In genomic region chr13:110302154-110302553, GRCh38 we compare ENCODE assay signal across 19 cellular contexts. TPM values are rescaled to one million over a fixed set of nuclear protein-coding genes. Genes with fewer than 3 reads are reported as not detected.
DNase-seq lines count a peak whose midpoint lies in the region; ATAC-seq and TF ChIP-seq lines count a peak whose summit lies in the region.
"Had no signal": no experiment of that assay in that cellular context is flagged by ENCODE, and none has a peak within 500 bp of the region (broad histone marks: within the 10 kb centered on the region; RNA-seq: fewer than 3 reads in every experiment).

No MANE protein-coding gene starts in this region.

- H3K4me3 ChIP-seq in heart left ventricle (peak overlapping the region in 5 of 12 donors; percentile 3 to 17 (median 4)), hepatocyte (no peak overlapping the region), trophoblast cell (ENCODE audit: low read depth, low read length) (no peak overlapping the region)
- H3K4me3 ChIP-seq: pancreas, PC-9 had no signal

- peaks cover 40% of the 10 kb centered on the region for H3K27me3 Mint-ChIP-seq in type B pancreatic cell
- peaks cover 47% of the 10 kb centered on the region for H3K27me3 Mint-ChIP-seq in activated T-helper 1 cell treated with anti-CD3 and anti-CD28 coated beads, Interleukin-12 subunit alpha, Interleukin-12 subunit beta, Interleukin-2, Interleukin-4 antibody, amounts not matched to agents 30 ng/mL and 10 ng/mL and 1 ng/mL, durations not matched to agents 14 hours and 24 hours and 36 hours (ENCODE audit: insufficient read depth)

- H3K27ac ChIP-seq in heart left ventricle = peak overlapping the region in 11 of 12 donors; percentile 40 to 99 (median 62)
- H3K27ac ChIP-seq in hepatocyte = peak overlapping the region; percentile 62
- H3K27ac ChIP-seq in trophoblast cell (ENCODE audit: low read depth, low read length) = no peak overlapping the region
- H3K27ac ChIP-seq: pancreas, PC-9 had no signal

- H2AFZ ChIP-seq in hepatocyte = no peak overlapping the region
- no peak overlapping the region for H2AFZ ChIP-seq in trophoblast cell (ENCODE audit: insufficient read depth, low read length, poor library complexity)
- H2AFZ ChIP-seq: PC-9 had no signal

- no peak overlapping the region for H2BK5ac ChIP-seq in trophoblast cell (ENCODE audit: low read depth, low read length, poor library complexity)

- 67 to 76% (median 71%) methylated on average over 7 of the region's 7 CpGs for WGBS in heart left ventricle, 4 donors
- 86% methylated on average over 7 of the region's 7 CpGs for WGBS in hepatocyte (ENCODE audit: low lambda C conversion rate, missing lambda C conversion rate)
- no CpG with 5 or more reads among the region's 7 CpGs for WGBS in trophoblast cell (ENCODE audit: extremely low coverage, insufficient coverage, insufficient read length)

- H3K9me3 ChIP-seq in heart left ventricle = no peaks in the 10 kb centered on the region
- no peaks in the 10 kb centered on the region for H3K9me3 ChIP-seq in hepatocyte (ENCODE audit: low read depth)
- H3K9me3 ChIP-seq in trophoblast cell (ENCODE audit: insufficient read depth, low read depth, low read length) = no peaks in the 10 kb centered on the region
- H3K9me3 ChIP-seq: pancreas had no signal

- H2BK120ac ChIP-seq in trophoblast cell (ENCODE audit: insufficient read depth, low read length, poor library complexity) = no peak overlapping the region

- H4K91ac ChIP-seq in trophoblast cell (ENCODE audit: low read depth, low read length) = no peak overlapping the region

- H3K4me1 Mint-ChIP-seq in type B pancreatic cell (ENCODE audit: unreplicated experiment) = peaks cover 30% of the 10 kb centered on the region
- peaks cover 15% of the 10 kb centered on the region for H3K4me1 Mint-ChIP-seq in activated T-helper 1 cell treated with anti-CD3 and anti-CD28 coated beads, Interleukin-12 subunit alpha, Interleukin-12 subunit beta, Interleukin-2, Interleukin-4 antibody, amounts not matched to agents 30 ng/mL and 10 ng/mL and 1 ng/mL, durations not matched to agents 14 hours and 24 hours and 36 hours (ENCODE audit: low read depth)
- H3K4me1 Mint-ChIP-seq: memory B cell had no signal

- TF ChIP-seq CTCF in heart left ventricle (IDR thresholded peaks at IDR 0.05) = no peak
- no peak for TF ChIP-seq CTCF in hepatocyte (IDR thresholded peaks at IDR 0.05; ENCODE audit: poor library complexity)
- no peak for TF ChIP-seq CTCF in type B pancreatic cell (conservative IDR thresholded peaks at IDR 0.05)

- TF ChIP-seq POLR2A in heart left ventricle (IDR thresholded peaks at IDR 0.05) = no peak

- H3K9ac ChIP-seq in trophoblast cell (ENCODE audit: low read length) = no peak overlapping the region

- H3K4me2 ChIP-seq in hepatocyte = peak overlapping the region; percentile 8
- no peak overlapping the region for H3K4me2 ChIP-seq in trophoblast cell (ENCODE audit: low read length)
- H3K4me2 ChIP-seq: PC-9 had no signal

- ATAC-seq in heart left ventricle (no peak), Right ventricle myocardium inferior (no peak)
- ATAC-seq: HepG2, pancreas had no signal

- no peaks in the 10 kb centered on the region for H3K9me2 ChIP-seq in hepatocyte (replicated peaks; ENCODE audit: insufficient read depth)

- intact Hi-C loops in heart left ventricle (cut with DNase I) (loop anchor here in 6 of 10 donors (5.0 to 10.0 kb wide), 5 partner anchors 35 to 113 kb away; no protein-coding TSS in a partner anchor), Right ventricle myocardium inferior (cut with DNase I) (no loop called here)
- intact Hi-C loops in activated T-helper 1 cell treated with anti-CD3 and anti-CD28 coated beads, Interleukin-12 subunit alpha, Interleukin-12 subunit beta, Interleukin-2, Interleukin-4 antibody, amounts not matched to agents 30 ng/mL and 10 ng/mL and 1 ng/mL, durations not matched to agents 14 hours and 24 hours and 36 hours (cut with micrococcal nuclease) = no loop called here

- no peak for DNase-seq in heart left ventricle
- no peak for DNase-seq in Right ventricle myocardium inferior (ENCODE audit: missing footprints)
- no peak for DNase-seq in hepatocyte (ENCODE audit: low spot score)
- DNase-seq in trophoblast cell = no peak
- DNase-seq in type B pancreatic cell (ENCODE audit: extremely low spot score, unreplicated experiment) = peak; percentile 27
- DNase-seq in HuH-7.5 (ENCODE audit: low spot score) = no peak
- no peak for DNase-seq in activated T-helper 1 cell treated with anti-CD3 and anti-CD28 coated beads, Interleukin-12 subunit alpha, Interleukin-12 subunit beta, Interleukin-2, Interleukin-4 antibody, amounts not matched to agents 30 ng/mL and 10 ng/mL and 1 ng/mL, durations not matched to agents 14 hours and 24 hours and 36 hours (ENCODE audit: low spot score)
- DNase-seq in foreskin melanocyte = no peak
- DNase-seq: anterior cingulate cortex; CD4-positive, alpha-beta T cell; DMS79 treated with DMSO at 0.1 percent for 48 hours; MV-4-11; NCI-H2107; NCI-H69; pancreas; PC-9; substantia nigra had no signal

- H4K12ac ChIP-seq in trophoblast cell (ENCODE audit: low read depth, low read length) = no peak overlapping the region

- H3K14ac ChIP-seq in trophoblast cell (ENCODE audit: low read length) = no peak overlapping the region

- no peak overlapping the region for H2BK12ac ChIP-seq in trophoblast cell (ENCODE audit: low read length)

- no peak overlapping the region for H4K8ac ChIP-seq in trophoblast cell (ENCODE audit: low read depth, low read length)

- no peak overlapping the region for H2AK5ac ChIP-seq in trophoblast cell (ENCODE audit: low read length)

- H3K4me1 ChIP-seq in heart left ventricle (peaks cover 17 to 89% (median 78%) of the 10 kb centered on the region in 12 donors), hepatocyte (ENCODE audit: insufficient read depth) (peaks cover 25% of the 10 kb centered on the region), trophoblast cell (ENCODE audit: control insufficient read depth in 1 of 2, insufficient read depth in 2 of 2, low read length in 2 of 2) (peaks cover 14 to 27% of the 10 kb centered on the region in 2 experiments)
- H3K4me1 ChIP-seq: pancreas had no signal

- H3K79me1 ChIP-seq in trophoblast cell (ENCODE audit: low read length) = peaks cover 13% of the 10 kb centered on the region

- H3K27me3 ChIP-seq in heart left ventricle (peaks cover 0 to 19% (median 0%) of the 10 kb centered on the region in 9 donors), hepatocyte (no peaks in the 10 kb centered on the region), trophoblast cell (ENCODE audit: insufficient read depth, low read length) (no peaks in the 10 kb centered on the region)

- H3K27ac Mint-ChIP-seq in type B pancreatic cell = no peak overlapping the region
- H3K27ac Mint-ChIP-seq in activated T-helper 1 cell treated with anti-CD3 and anti-CD28 coated beads, Interleukin-12 subunit alpha, Interleukin-12 subunit beta, Interleukin-2, Interleukin-4 antibody, amounts not matched to agents 30 ng/mL and 10 ng/mL and 1 ng/mL, durations not matched to agents 14 hours and 24 hours and 36 hours = no peak overlapping the region
- H3K27ac Mint-ChIP-seq: CD4-positive, alpha-beta T cell; memory B cell had no signal

- H3K4ac ChIP-seq in trophoblast cell (ENCODE audit: low read depth, low read length) = no peak overlapping the region

- H3K9me3 Mint-ChIP-seq in type B pancreatic cell = no peaks in the 10 kb centered on the region
- H3K9me3 Mint-ChIP-seq in activated T-helper 1 cell treated with anti-CD3 and anti-CD28 coated beads, Interleukin-12 subunit alpha, Interleukin-12 subunit beta, Interleukin-2, Interleukin-4 antibody, amounts not matched to agents 30 ng/mL and 10 ng/mL and 1 ng/mL, durations not matched to agents 14 hours and 24 hours and 36 hours = no peaks in the 10 kb centered on the region
- H3K9me3 Mint-ChIP-seq: CD4-positive, alpha-beta T cell; memory B cell had no signal

- no peak overlapping the region for H3K4me3 Mint-ChIP-seq in type B pancreatic cell
- no peak overlapping the region for H3K4me3 Mint-ChIP-seq in activated T-helper 1 cell treated with anti-CD3 and anti-CD28 coated beads, Interleukin-12 subunit alpha, Interleukin-12 subunit beta, Interleukin-2, Interleukin-4 antibody, amounts not matched to agents 30 ng/mL and 10 ng/mL and 1 ng/mL, durations not matched to agents 14 hours and 24 hours and 36 hours
- H3K4me3 Mint-ChIP-seq: CD4-positive, alpha-beta T cell; memory B cell had no signal

- H3K23ac ChIP-seq in trophoblast cell (ENCODE audit: low read length) = no peak overlapping the region

- peaks cover 0 to 17% (median 0%) of the 10 kb centered on the region in 9 donors for H3K36me3 ChIP-seq in heart left ventricle
- H3K36me3 ChIP-seq in hepatocyte (replicated peaks; ENCODE audit: insufficient read depth, low read depth) = no peaks in the 10 kb centered on the region
- peaks cover 14 to 27% of the 10 kb centered on the region in 2 experiments for H3K36me3 ChIP-seq in trophoblast cell (ENCODE audit: control insufficient read depth in 1 of 2, insufficient read depth in 2 of 2, low read length in 2 of 2)
- H3K36me3 ChIP-seq: pancreas had no signal

- H4K20me1 ChIP-seq in hepatocyte (ENCODE audit: insufficient read depth, poor library complexity, severe bottlenecking) = no peaks in the 10 kb centered on the region

- H3K36me3 Mint-ChIP-seq in type B pancreatic cell = no peaks in the 10 kb centered on the region
- no peaks in the 10 kb centered on the region for H3K36me3 Mint-ChIP-seq in activated T-helper 1 cell treated with anti-CD3 and anti-CD28 coated beads, Interleukin-12 subunit alpha, Interleukin-12 subunit beta, Interleukin-2, Interleukin-4 antibody, amounts not matched to agents 30 ng/mL and 10 ng/mL and 1 ng/mL, durations not matched to agents 14 hours and 24 hours and 36 hours (ENCODE audit: low read depth)
- H3K36me3 Mint-ChIP-seq: memory B cell had no signal

- peak overlapping the region; percentile 15 for H3K18ac ChIP-seq in trophoblast cell (ENCODE audit: low read length)

- H3K79me2 ChIP-seq in hepatocyte (peaks cover 42% of the 10 kb centered on the region), trophoblast cell (ENCODE audit: control insufficient read depth, insufficient read depth, low read length, poor library complexity) (peaks cover 15% of the 10 kb centered on the region)

RNA-seq across cellular contexts. Expression of gene COL4A1, which starts 4.8 kb away (rescaled TPM):
- total RNA-seq in heart left ventricle (100 to 1,000 TPM in 8 of 9 donors, 10 to 100 TPM in 1; 91.9 to 428 (median 184) TPM), Right ventricle myocardium inferior (128 TPM), hepatocyte (223 and 269 TPM in 2 replicates), type B pancreatic cell (ENCODE audit: low replicate concordance) (20.4 and 83.6 TPM in 2 replicates)
- polyA plus RNA-seq in heart left ventricle (100 to 1,000 TPM in 1 of 2 donors, 10 to 100 TPM in 1; 52.6 to 194 TPM), hepatocyte (138 and 140 TPM in 2 replicates)
- polyA plus RNA-seq in trophoblast cell (2013) = 445 and 497 TPM in 2 replicates
- total RNA-seq in activated T-helper 1 cell treated with anti-CD3 and anti-CD28 coated beads, Interleukin-12 subunit alpha, Interleukin-12 subunit beta, Interleukin-2, Interleukin-4 antibody, amounts not matched to agents 30 ng/mL and 10 ng/mL and 1 ng/mL, durations not matched to agents 14 hours and 24 hours and 36 hours = not detected in 2 replicates
- total RNA-seq: HepG2 had no signal
- polyA plus RNA-seq: HepG2 had no signal

RNA-seq across cellular contexts. Expression of gene COL4A2, which starts 4.9 kb away (rescaled TPM):
- total RNA-seq in heart left ventricle (100 to 1,000 TPM in 8 of 9 donors, 10 to 100 TPM in 1; 94.0 to 377 (median 166) TPM), Right ventricle myocardium inferior (126 TPM), hepatocyte (126 and 171 TPM in 2 replicates), type B pancreatic cell (ENCODE audit: low replicate concordance) (38.6 and 145 TPM in 2 replicates)
- polyA plus RNA-seq in heart left ventricle (100 to 1,000 TPM in 1 of 2 donors, 10 to 100 TPM in 1; 92.4 to 220 TPM), hepatocyte (220 and 221 TPM in 2 replicates)
- polyA plus RNA-seq in trophoblast cell (2013) = 769 and 825 TPM in 2 replicates
- total RNA-seq in activated T-helper 1 cell treated with anti-CD3 and anti-CD28 coated beads, Interleukin-12 subunit alpha, Interleukin-12 subunit beta, Interleukin-2, Interleukin-4 antibody, amounts not matched to agents 30 ng/mL and 10 ng/mL and 1 ng/mL, durations not matched to agents 14 hours and 24 hours and 36 hours = 0.10 TPM in 1 of 2 replicates, not detected in the other
- total RNA-seq: CD4-positive, alpha-beta T cell had no signal

Comparison
In these comparisons a context has a peak if more than half of its experiments do, and no peak if none do; other contexts are left out.
1. intact Hi-C loops: an anchor here in heart left ventricle (5.0 to 10.0 kb wide); none called in Right ventricle myocardium inferior and activated T-helper 1 cell treated with anti-CD3 and anti-CD28 coated beads, Interleukin-12 subunit alpha, Interleukin-12 subunit beta, Interleukin-2, Interleukin-4 antibody, amounts not matched to agents 30 ng/mL and 10 ng/mL and 1 ng/mL, durations not matched to agents 14 hours and 24 hours and 36 hours.
2. RNA of gene COL4A1, which starts 4.8 kb away (total RNA-seq): 223 to 269 TPM in hepatocyte, 91.9 to 428 TPM in heart left ventricle, 128 TPM in Right ventricle myocardium inferior (single experiment) and 20.4 to 83.6 TPM in type B pancreatic cell; not detected in activated T-helper 1 cell treated with anti-CD3 and anti-CD28 coated beads, Interleukin-12 subunit alpha, Interleukin-12 subunit beta, Interleukin-2, Interleukin-4 antibody, amounts not matched to agents 30 ng/mL and 10 ng/mL and 1 ng/mL, durations not matched to agents 14 hours and 24 hours and 36 hours; every median in the first group is over 10 times any median in the second.
3. RNA of gene COL4A2, which starts 4.9 kb away (total RNA-seq): 126 to 171 TPM in hepatocyte, 94.0 to 377 TPM in heart left ventricle, 38.6 to 145 TPM in type B pancreatic cell and 126 TPM in Right ventricle myocardium inferior (single experiment); 0.10 TPM in activated T-helper 1 cell treated with anti-CD3 and anti-CD28 coated beads, Interleukin-12 subunit alpha, Interleukin-12 subunit beta, Interleukin-2, Interleukin-4 antibody, amounts not matched to agents 30 ng/mL and 10 ng/mL and 1 ng/mL, durations not matched to agents 14 hours and 24 hours and 36 hours; every median in the first group is over 10 times any median in the second.